In genomic region chr1:232678185-232678886, GRCh38 we compare ENCODE assay signal across 1 cellular context.
TF ChIP-seq lines count a peak whose summit lies in the region.

No MANE protein-coding gene starts in this region.

TF ChIP-seq in HepG2, 621 proteins besides CTCF, POLR2A, EP300 and RAD21:
- TF ChIP-seq ZNF230 (CRISPR knock-in tag; IDR thresholded peaks at IDR 0.05), result no peak
- TF ChIP-seq ZNF33A (CRISPR knock-in tag; IDR thresholded peaks at IDR 0.05; ENCODE audit: borderline replicate concordance), result no peak
- no peak for TF ChIP-seq PAWR (CRISPR knock-in tag; IDR thresholded peaks at IDR 0.05; ENCODE audit: borderline replicate concordance)
- no peak for TF ChIP-seq ZSCAN25 (CRISPR knock-in tag; IDR thresholded peaks at IDR 0.05)
- no peak for TF ChIP-seq NRL (CRISPR knock-in tag; IDR thresholded peaks at IDR 0.05; ENCODE audit: borderline replicate concordance)
- TF ChIP-seq SRF (IDR thresholded peaks at IDR 0.05; ENCODE audit: low read depth, low read length), result no peak
- no peak for TF ChIP-seq RFX3 (CRISPR knock-in tag; IDR thresholded peaks at IDR 0.05)
- TF ChIP-seq KMT2A (CRISPR knock-in tag; IDR thresholded peaks at IDR 0.05), result no peak
- no peak for TF ChIP-seq ZNF432 (CRISPR knock-in tag; IDR thresholded peaks at IDR 0.05; ENCODE audit: borderline replicate concordance)
- TF ChIP-seq TRAFD1 (CRISPR knock-in tag; IDR thresholded peaks at IDR 0.05; ENCODE audit: borderline replicate concordance), result no peak
- no peak for TF ChIP-seq GTF3A (CRISPR knock-in tag; conservative IDR thresholded peaks at IDR 0.05)
- no peak for TF ChIP-seq FOXO1 (CRISPR knock-in tag; IDR thresholded peaks at IDR 0.05)
TF ChIP-seq in HepG2: peak in this region for 0.
